In the genomic region with DNA sequence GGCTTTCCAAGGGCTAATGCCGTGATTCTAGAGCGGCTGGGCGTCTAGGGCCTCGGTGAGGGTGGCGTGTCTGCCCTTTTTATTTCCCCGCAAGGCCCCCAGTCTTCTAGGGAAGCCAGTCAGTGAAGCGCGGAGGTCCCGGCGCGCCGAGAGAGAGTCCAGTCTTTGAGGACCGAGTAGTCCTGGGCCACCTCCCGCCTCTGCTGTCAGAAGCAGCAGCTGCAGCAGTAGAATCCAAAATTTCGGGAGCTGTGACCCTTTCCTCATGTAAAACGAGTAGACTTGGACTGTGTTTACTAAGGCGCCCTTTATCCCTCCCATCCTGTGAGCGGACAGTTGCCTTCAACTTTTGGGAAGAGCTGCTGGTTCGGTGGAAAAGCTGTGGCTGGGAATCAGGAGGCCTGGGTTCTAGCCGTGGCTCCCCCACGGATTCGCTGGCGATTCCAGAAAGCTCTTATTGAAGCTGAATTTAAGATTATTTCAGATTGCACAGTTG, we compare ENCODE assay signal across 7 cellular contexts. TPM values are rescaled to one million over a fixed set of nuclear protein-coding genes. Genes with fewer than 3 reads are reported as not detected.
DNase-seq lines count a peak whose midpoint lies in the region; ATAC-seq and TF ChIP-seq lines count a peak whose summit lies in the region.
"Not testable (repeated sequence)": the region's sequence is repeated elsewhere in the genome, so short reads cannot be mapped to it uniquely, and the experiment has no call there.

No MANE protein-coding gene starts in this region.

- H3K9me3 Mint-ChIP-seq in IgD-negative memory B cell: not testable (repeated sequence)

- TF ChIP-seq CTCF in WERI-Rb-1 (IDR thresholded peaks at IDR 0.05; ENCODE audit: low read depth, low read length): not testable (repeated sequence)

- peaks cover 27 to 32% (median 32%) of the 10 kb centered on the region in 3 donors for H3K4me1 Mint-ChIP-seq in IgD-negative memory B cell

- peak overlapping the region; percentile 97 to 99 (median 99) for H3K27ac Mint-ChIP-seq in IgD-negative memory B cell

- not testable (repeated sequence) for H3K9me3 ChIP-seq in WERI-Rb-1 (ENCODE audit: severe bottlenecking); iPS-18c (ENCODE audit: control insufficient read depth, insufficient read depth, low read length)

- ATAC-seq in GM18867 (IDR thresholded peaks at IDR 0.05; ENCODE audit: unreplicated experiment) (peak; percentile 17), HG02610 (IDR thresholded peaks at IDR 0.05; ENCODE audit: unreplicated experiment) (peak; percentile 16)

- H3K36me3 Mint-ChIP-seq in IgD-negative memory B cell: not testable (repeated sequence)

- not testable (repeated sequence) for H3K27me3 ChIP-seq in WERI-Rb-1 (ENCODE audit: insufficient read depth, low read depth, severe bottlenecking)

- not testable (repeated sequence) for H3K36me3 ChIP-seq in WERI-Rb-1

- H3K4me3 ChIP-seq in WERI-Rb-1 (ENCODE audit: low read depth, low read length): peak overlapping the region; percentile 66
- peak overlapping the region; percentile 67 for H3K4me3 ChIP-seq in iPS-18c (ENCODE audit: insufficient read depth, low read depth, low read length)

- not testable (repeated sequence) for DNase-seq in WERI-Rb-1
- DNase-seq in posterior vena cava (ENCODE audit: low spot score): peak; percentile 87

- peak overlapping the region; percentile 94 for H3K27ac ChIP-seq in WERI-Rb-1
- H3K27ac ChIP-seq in cingulate gyrus (ENCODE audit: low read depth, low read length): peak overlapping the region; percentile 60

- H3K27me3 Mint-ChIP-seq in IgD-negative memory B cell: not testable (repeated sequence)

- H3K4me3 Mint-ChIP-seq in IgD-negative memory B cell: peak overlapping the region; percentile 97 to 100 (median 100)

- intact Hi-C loops in posterior vena cava (cut with DNase I): not testable (repeated sequence)

RNA-seq across cellular contexts. Expression of a gene that starts 0.5 kb away (rescaled TPM):
- 76.8 TPM for polyA plus RNA-seq in IgD-negative memory B cell
- total RNA-seq in posterior vena cava: 10 to 100 TPM; 19.9 to 24.2 TPM
